ENCODE assay signal across 24 cellular contexts in genomic region chr10:26729395-26729794, GRCh38.
"Had no signal": no experiment of that assay in that cellular context is flagged by ENCODE, and none has a peak within 500 bp of the region (broad histone marks: within the 10 kb centered on the region; RNA-seq: fewer than 3 reads in every experiment).

No MANE protein-coding gene starts in this region.

- H3K4me1 ChIP-seq: adrenal gland, body of pancreas, colonic mucosa, gastroesophageal sphincter had no signal

- H3K27me3 ChIP-seq: adrenal gland, body of pancreas, colonic mucosa, esophagus squamous epithelium, gastroesophageal sphincter had no signal

- H3K36me3 ChIP-seq: colonic mucosa had no signal

- H3K9me3 ChIP-seq: adrenal gland, body of pancreas, colonic mucosa, esophagus squamous epithelium, gastroesophageal sphincter had no signal

- H3K4me3 ChIP-seq: adrenal gland, body of pancreas, colonic mucosa, esophagus squamous epithelium, gastroesophageal sphincter had no signal

- H3K27ac ChIP-seq: adrenal gland, body of pancreas, colonic mucosa, epithelial cell of prostate, esophagus squamous epithelium, gastroesophageal sphincter had no signal

- ATAC-seq: activated CD4-positive, alpha-beta T cell treated with anti-CD3 and anti-CD28 coated beads for 36 hours; activated CD8-positive, alpha-beta memory T cell treated with anti-CD3 and anti-CD28 coated beads, Interleukin-2, amount 10 ng/mL, durations not matched to agents 7 days and 5 days; activated CD8-positive, alpha-beta T cell treated with anti-CD3 and anti-CD28 coated beads, Interleukin-2, amount 10 ng/mL, durations not matched to agents 7 days and 5 days; activated naive CD8-positive, alpha-beta T cell treated with anti-CD3 and anti-CD28 coated beads, Interleukin-2, amount 50 U/mL, for 24 hours; body of pancreas; gastroesophageal sphincter had no signal

- DNase-seq: activated CD4-positive, alpha-beta memory T cell treated with anti-CD3 and anti-CD28 coated beads for 36 hours; activated CD4-positive, alpha-beta T cell treated with anti-CD3 and anti-CD28 coated beads for 36 hours; activated CD4-positive, CD25-positive, alpha-beta regulatory T cell; activated CD4-positive, CD25-positive, alpha-beta regulatory T cell treated with anti-CD3 and anti-CD28 coated beads, Interleukin-2, amount 50 U/mL, for 72 hours; activated CD8-positive, alpha-beta memory T cell treated with anti-CD3 and anti-CD28 coated beads, Interleukin-2, amount 10 ng/mL, durations not matched to agents 7 days and 5 days; activated CD8-positive, alpha-beta memory T cell treated with anti-CD3 and anti-CD28 coated beads, Interleukin-2, amount 50 U/mL, for 4 hours; activated CD8-positive, alpha-beta T cell treated with anti-CD3 and anti-CD28 coated beads, Interleukin-2, amount 10 ng/mL, durations not matched to agents 7 days and 5 days; activated effector memory CD4-positive, alpha-beta T cell treated with anti-CD3 and anti-CD28 coated beads, Interleukin-2, amount 50 U/mL, for 16 hours; activated naive CD4-positive, alpha-beta T cell treated with anti-CD3 and anti-CD28 coated beads for 36 hours; activated naive CD8-positive, alpha-beta T cell treated with anti-CD3 and anti-CD28 coated beads for 36 hours; activated naive CD8-positive, alpha-beta T cell treated with anti-CD3 and anti-CD28 coated beads, Interleukin-2, amount 50 U/mL, for 24 hours; activated T-cell treated with anti-CD3 and anti-CD28 coated beads, Interleukin-2, amount 50 U/mL, for 1 hour; activated T-cell treated with anti-CD3 and anti-CD28 coated beads, Interleukin-2, amount 50 U/mL, for 48 hours; adrenal gland; amygdala; aorta; body of pancreas; caudate nucleus; colonic mucosa; effector CD8-positive, alpha-beta T cell; esophagus squamous epithelium; foreskin melanocyte had no signal
